Comparison of ENCODE assay signal across 1 cellular context in genomic region chr10:102405108-102405561, GRCh38.
TF ChIP-seq lines count a peak whose summit lies in the region.

No MANE protein-coding gene starts in this region.

TF ChIP-seq in A549, 52 proteins besides CTCF, POLR2A, EP300 and RAD21 (continued from another document):
- TF ChIP-seq HMGXB4 (CRISPR knock-in tag; IDR thresholded peaks at IDR 0.05; ENCODE audit: borderline replicate concordance) (no peak), MYC (IDR thresholded peaks at IDR 0.05; ENCODE audit: borderline replicate concordance, low read length) (no peak), RNF2 (IDR thresholded peaks at IDR 0.05; ENCODE audit: borderline replicate concordance, low read depth) (no peak), POLR2AphosphoS2 (conservative IDR thresholded peaks at IDR 0.05; ENCODE audit: low read length) (peak; percentile 80; the same call in 1 of the 2 replicates)
TF ChIP-seq in A549: peak in this region for 1.
